In genomic region chr3:46680298-46680826, GRCh38 we compare ENCODE assay signal across 27 cellular contexts. TPM values are rescaled to one million over a fixed set of nuclear protein-coding genes. Genes with fewer than 3 reads are reported as not detected.
DNase-seq lines count a peak whose midpoint lies in the region; ATAC-seq, FAIRE-seq and TF ChIP-seq lines count a peak whose summit lies in the region.
"Had no signal": no experiment of that assay in that cellular context is flagged by ENCODE, and none has a peak within 500 bp of the region (broad histone marks: within the 10 kb centered on the region; RNA-seq: fewer than 3 reads in every experiment).

No MANE protein-coding gene starts in this region.

- H3K9me3 ChIP-seq in HEK293 (ENCODE audit: control insufficient read depth, insufficient read depth, low read depth, low read length) (no peaks in the 10 kb centered on the region), sigmoid colon (no peaks in the 10 kb centered on the region)
- H3K9me3 ChIP-seq: Caco-2 had no signal

- H3K4me3 ChIP-seq in HEK293 (ENCODE audit: low read depth, low read length) (no peak overlapping the region), sigmoid colon (no peak overlapping the region)
- H3K4me3 ChIP-seq: GM12878 had no signal

- H3K27ac Mint-ChIP-seq in activated T-helper 17 cell treated with anti-CD3 and anti-CD28 coated beads, Interleukin-2, amount 50 U/mL, for 72 hours: peak overlapping the region; percentile 13
- no peak overlapping the region for H3K27ac Mint-ChIP-seq in activated CD4-positive, alpha-beta T cell treated with anti-CD3 and anti-CD28 coated beads, Interleukin-2, amount 10 ng/mL, durations not matched to agents 24 days and 14 days
- H3K27ac Mint-ChIP-seq: CD8-positive, alpha-beta T cell had no signal

- TF ChIP-seq CTCF in HEK293 (tag by site-specific recombination; IDR thresholded peaks at IDR 0.05) (no peak), sigmoid colon (IDR thresholded peaks at IDR 0.05) (no peak)

- H3K36me3 ChIP-seq in HEK293 (ENCODE audit: control insufficient read depth in 2 of 2, insufficient read depth in 1 of 2, low read length in 2 of 2) (no peaks in the 10 kb centered on the region), sigmoid colon (no peaks in the 10 kb centered on the region)

- H3K9me3 Mint-ChIP-seq in activated T-helper 17 cell treated with anti-CD3 and anti-CD28 coated beads, Interleukin-2, amount 50 U/mL, for 72 hours: no peaks in the 10 kb centered on the region
- no peaks in the 10 kb centered on the region for H3K9me3 Mint-ChIP-seq in activated CD4-positive, alpha-beta T cell treated with anti-CD3 and anti-CD28 coated beads, Interleukin-2, amount 10 ng/mL, durations not matched to agents 24 days and 14 days
- H3K9me3 Mint-ChIP-seq: CD8-positive, alpha-beta T cell had no signal

- no peaks in the 10 kb centered on the region for H3K36me3 Mint-ChIP-seq in activated T-helper 17 cell treated with anti-CD3 and anti-CD28 coated beads, Interleukin-2, amount 50 U/mL, for 72 hours (ENCODE audit: low read depth)
- H3K36me3 Mint-ChIP-seq in activated CD4-positive, alpha-beta T cell treated with anti-CD3 and anti-CD28 coated beads, Interleukin-2, amount 10 ng/mL, durations not matched to agents 24 days and 14 days (ENCODE audit: low read depth): no peaks in the 10 kb centered on the region

- no peak for FAIRE-seq in GM12892 (lab: Jason Lieb, UNC)
- FAIRE-seq: GM12878, H54 had no signal

- POLR2A ChIA-PET in HEK293 (lab: Yijun Ruan, JAX): no interaction called here

- H3K4me1 ChIP-seq in HEK293 (ENCODE audit: control insufficient read depth, insufficient read depth, low read length) (no peaks in the 10 kb centered on the region), sigmoid colon (no peaks in the 10 kb centered on the region)
- H3K4me1 ChIP-seq: Caco-2 had no signal

- H3K27ac ChIP-seq in HEK293 (ENCODE audit: extremely low read depth, low read depth, low read length) (no peak overlapping the region), sigmoid colon (no peak overlapping the region)

- CTCF ChIA-PET in HEK293 (lab: Yijun Ruan, JAX): no interaction called here

- H3K4me1 Mint-ChIP-seq in activated T-helper 17 cell treated with anti-CD3 and anti-CD28 coated beads, Interleukin-2, amount 50 U/mL, for 72 hours: no peaks in the 10 kb centered on the region
- no peaks in the 10 kb centered on the region for H3K4me1 Mint-ChIP-seq in activated CD4-positive, alpha-beta T cell treated with anti-CD3 and anti-CD28 coated beads, Interleukin-2, amount 10 ng/mL, durations not matched to agents 24 days and 14 days

- no peak for ATAC-seq in activated T-helper 17 cell treated with anti-CD3 and anti-CD28 coated beads, Interleukin-2, amount 50 U/mL, for 72 hours (replicated peaks)
- ATAC-seq in left ventricle myocardium superior: peak; percentile 60
- ATAC-seq: CD8-positive, alpha-beta T cell; GM12878; Panc1; SK-N-SH treated with all-trans-retinoic acid at 6 μM for 48 hours had no signal

- WGBS in sigmoid colon, 2 donors: 91 to 93% methylated on average over 9 of the region's 9 CpGs

- H3K4me3 Mint-ChIP-seq in activated T-helper 17 cell treated with anti-CD3 and anti-CD28 coated beads, Interleukin-2, amount 50 U/mL, for 72 hours: no peak overlapping the region
- H3K4me3 Mint-ChIP-seq in activated CD4-positive, alpha-beta T cell treated with anti-CD3 and anti-CD28 coated beads, Interleukin-2, amount 10 ng/mL, durations not matched to agents 24 days and 14 days: no peak overlapping the region
- H3K4me3 Mint-ChIP-seq: CD8-positive, alpha-beta T cell had no signal

- intact Hi-C loops in left ventricle myocardium superior (cut with micrococcal nuclease) (no loop called here), sigmoid colon (cut with DNase I) (no loop called here)
- intact Hi-C loops in activated CD4-positive, alpha-beta T cell treated with anti-CD3 and anti-CD28 coated beads, Interleukin-2, amount 10 ng/mL, durations not matched to agents 24 days and 14 days (cut with micrococcal nuclease): no loop called here

- TF ChIP-seq EP300 in sigmoid colon (IDR thresholded peaks at IDR 0.05): no peak

- DNase-seq in left ventricle myocardium superior (no peak), sigmoid colon (peak; percentile 60), GM12892 (ENCODE audit: insufficient read length) (no peak), 8988T (no peak)
- no peak for DNase-seq in activated CD4-positive, alpha-beta T cell treated with anti-CD3 and anti-CD28 coated beads, Interleukin-2, amount 10 ng/mL, durations not matched to agents 24 days and 14 days
- DNase-seq: C1 segment of cervical spinal cord; Caco-2; CD8-positive, alpha-beta T cell; DMS79; EL; GDM1; NCI-H1092; NCI-H1417 treated with DMSO at 0.1 percent for 48 hours; NCI-H187; NCI-H2081 treated with DMSO at 0.1 percent for 48 hours; NCI-H2171; NCI-H226; NCI-H510A; NCI-H69 had no signal

- no peaks in the 10 kb centered on the region for H3K27me3 Mint-ChIP-seq in activated T-helper 17 cell treated with anti-CD3 and anti-CD28 coated beads, Interleukin-2, amount 50 U/mL, for 72 hours
- no peaks in the 10 kb centered on the region for H3K27me3 Mint-ChIP-seq in activated CD4-positive, alpha-beta T cell treated with anti-CD3 and anti-CD28 coated beads, Interleukin-2, amount 10 ng/mL, durations not matched to agents 24 days and 14 days

- no peak for TF ChIP-seq POLR2A in sigmoid colon (IDR thresholded peaks at IDR 0.05)
- no peak for TF ChIP-seq POLR2A in GM12892 (IDR thresholded peaks at IDR 0.05; ENCODE audit: low read depth, low read length)

- no peaks in the 10 kb centered on the region for H3K27me3 ChIP-seq in sigmoid colon

TF ChIP-seq in HEK293, 187 proteins besides CTCF, POLR2A, EP300 and RAD21:
- no peak for TF ChIP-seq ZNF175 (tag by site-specific recombination; IDR thresholded peaks at IDR 0.05)
- TF ChIP-seq ZIC2 (tag by site-specific recombination; IDR thresholded peaks at IDR 0.05): peak; percentile 33; the same call in 1 of the 2 replicates
- TF ChIP-seq ATF2 (tag by site-specific recombination; IDR thresholded peaks at IDR 0.05; ENCODE audit: low read depth): no peak

RNA-seq across cellular contexts. Expression of gene ALS2CL, which starts 13.1 kb away (rescaled TPM):
- total RNA-seq in activated T-helper 17 cell treated with anti-CD3 and anti-CD28 coated beads, Interleukin-2, amount 50 U/mL, for 72 hours: 1 to 10 TPM in 1 of 2 donors, under 1 TPM in 1; 0.69 to 5.2 TPM
- 33.1 TPM for total RNA-seq in left ventricle myocardium superior
- 10 to 100 TPM in 1 of 4 donors, 1 to 10 TPM in 3; 3.9 to 10.5 (median 4.3) TPM for total RNA-seq in sigmoid colon
- polyA plus RNA-seq in sigmoid colon: 10 to 100 TPM in 1 of 3 donors, 1 to 10 TPM in 2; 5.4 to 35.0 (median 6.0) TPM
- not detected for polyA plus RNA-seq in GM12892 (2012; ENCODE audit: missing spikeins)
- 0.47 and 0.99 TPM in 2 replicates for total RNA-seq in activated CD4-positive, alpha-beta T cell treated with anti-CD3 and anti-CD28 coated beads, Interleukin-2, amount 10 ng/mL, durations not matched to agents 24 days and 14 days

RNA-seq across cellular contexts. Expression of gene TMIE, which starts 20.8 kb away (rescaled TPM):
- total RNA-seq in activated T-helper 17 cell treated with anti-CD3 and anti-CD28 coated beads, Interleukin-2, amount 50 U/mL, for 72 hours: under 1 TPM; 0.15 to 0.53 TPM
- 0.74 TPM for total RNA-seq in left ventricle myocardium superior
- 1 to 10 TPM in 2 of 4 donors, under 1 TPM in 1, not detected in 1; 0.81 to 1.8 (median 1.8) TPM for total RNA-seq in sigmoid colon
- polyA plus RNA-seq in sigmoid colon: under 1 TPM in 1 of 3 donors, not detected in 2; 0.63 TPM
- polyA plus RNA-seq in GM12892 (2012; ENCODE audit: missing spikeins): not detected
- 0.19 TPM in 1 of 2 replicates, not detected in the other for total RNA-seq in activated CD4-positive, alpha-beta T cell treated with anti-CD3 and anti-CD28 coated beads, Interleukin-2, amount 10 ng/mL, durations not matched to agents 24 days and 14 days
- total RNA-seq: A673, Caco-2, GM12878 had no signal
- polyA plus RNA-seq: GM12878 had no signal

RNA-seq across cellular contexts. Expression of gene PRSS50, which starts 37.3 kb away (rescaled TPM):
- total RNA-seq in activated T-helper 17 cell treated with anti-CD3 and anti-CD28 coated beads, Interleukin-2, amount 50 U/mL, for 72 hours: under 1 TPM in 1 of 2 donors, not detected in 1; 0.11 TPM
- total RNA-seq in left ventricle myocardium superior (0.10 TPM), sigmoid colon (1 to 10 TPM in 1 of 4 donors, under 1 TPM in 2, not detected in 1; 0.16 to 1.1 (median 0.81) TPM)
- under 1 TPM in 1 of 3 donors, not detected in 2; 0.03 TPM for polyA plus RNA-seq in sigmoid colon
- not detected for polyA plus RNA-seq in GM12892 (2012; ENCODE audit: missing spikeins)
- total RNA-seq in activated CD4-positive, alpha-beta T cell treated with anti-CD3 and anti-CD28 coated beads, Interleukin-2, amount 10 ng/mL, durations not matched to agents 24 days and 14 days: not detected in 2 replicates
- total RNA-seq: A673; Caco-2; CD8-positive, alpha-beta T cell; GM12878; HT-29 had no signal
